ENCODE assay signal across 21 cellular contexts in genomic region chr4:1404573-1405248, GRCh38. TPM values are rescaled to one million over a fixed set of nuclear protein-coding genes. Genes with fewer than 3 reads are reported as not detected.
DNase-seq lines count a peak whose midpoint lies in the region; ATAC-seq and TF ChIP-seq lines count a peak whose summit lies in the region.
"Had no signal": no experiment of that assay in that cellular context is flagged by ENCODE, and none has a peak within 500 bp of the region (broad histone marks: within the 10 kb centered on the region; RNA-seq: fewer than 3 reads in every experiment).

No MANE protein-coding gene starts in this region.

- H3K4me1 ChIP-seq in endodermal cell (ENCODE audit: control insufficient read depth, insufficient read depth, low read length) (no peaks in the 10 kb centered on the region), prostate gland (replicated peaks) (peaks cover 6% of the 10 kb centered on the region)
- H3K4me1 ChIP-seq: neural progenitor cell had no signal

- H3K9me3 ChIP-seq in endodermal cell (ENCODE audit: control insufficient read depth, low read length) (no peaks in the 10 kb centered on the region), prostate gland (no peaks in the 10 kb centered on the region)
- H3K9me3 ChIP-seq: ascending aorta had no signal

- TF ChIP-seq CTCF in GM13977 (IDR thresholded peaks at IDR 0.05; ENCODE audit: extremely low read depth, insufficient read depth, missing control alignments), result no peak
- no peak for TF ChIP-seq CTCF in endodermal cell (conservative IDR thresholded peaks at IDR 0.05)
- no peak for TF ChIP-seq CTCF in prostate gland (IDR thresholded peaks at IDR 0.05)

- H3K36me3 ChIP-seq in endodermal cell (ENCODE audit: control insufficient read depth, insufficient read depth, low read length), result no peaks in the 10 kb centered on the region
- H3K36me3 ChIP-seq in prostate gland, result no peaks in the 10 kb centered on the region
- H3K36me3 ChIP-seq: ascending aorta, neural progenitor cell had no signal

- H3K4me3 Mint-ChIP-seq in endodermal cell, result no peak overlapping the region
- H3K4me3 Mint-ChIP-seq: neural progenitor cell had no signal

- H3K9ac ChIP-seq in endodermal cell (ENCODE audit: extremely low read depth, low read length, poor library complexity, severe bottlenecking), result no peak overlapping the region
- H3K9ac ChIP-seq: neural progenitor cell had no signal

- H3K27ac Mint-ChIP-seq in endodermal cell, result no peak overlapping the region
- H3K27ac Mint-ChIP-seq: neural progenitor cell had no signal

- WGBS in endodermal cell (ENCODE audit: insufficient coverage in 1 of 2, insufficient read length in 1 of 2), 2 experiments, result 13 to 15% methylated on average over 36 to 54 of the region's 54 CpGs
- 6% methylated on average over 50 of the region's 54 CpGs for WGBS in prostate gland

- intact Hi-C loops in prostate gland (cut with DNase I), result no loop called here

- ATAC-seq in GM21360 (IDR thresholded peaks at IDR 0.05; ENCODE audit: unreplicated experiment) (no peak), GM19023 (IDR thresholded peaks at IDR 0.05; ENCODE audit: unreplicated experiment) (no peak), HG02623 (IDR thresholded peaks at IDR 0.05; ENCODE audit: unreplicated experiment) (no peak)
- ATAC-seq: HCT116; stimulated activated naive CD8-positive, alpha-beta T cell treated with anti-CD3 and anti-CD28 coated beads, Interleukin-15, Interleukin-2, amounts not matched to agents 100 U/mL and 50 U/mL, for 24 hours had no signal

- peak; percentile 30 to 31 for DNase-seq in activated T-cell treated with anti-CD3 and anti-CD28 coated beads, Interleukin-2, amount 50 U/mL, for 48 hours
- DNase-seq in activated T-cell treated with anti-CD3 and anti-CD28 coated beads for 4 hours (no peak), GM13977 (ENCODE audit: low spot score) (peak; percentile 56), endodermal cell (peak; percentile 53), prostate gland (ENCODE audit: low spot score) (peak; percentile 2)
- DNase-seq: activated effector memory CD4-positive, alpha-beta T cell treated with anti-CD3 and anti-CD28 coated beads, Interleukin-2, amount 50 U/mL, for 16 hours; cerebellar nuclear complex; DND-41; hypothalamus; NCI-H2029; NK-92 treated with Interleukin-12 subunit alpha and Interleukin-12 subunit beta, amount 100 ng/mL, for 24 hours; stimulated activated naive CD8-positive, alpha-beta T cell treated with anti-CD3 and anti-CD28 coated beads, Interleukin-15, Interleukin-2, amounts not matched to agents 100 U/mL and 50 U/mL, for 24 hours; SW 1271 had no signal

- TF ChIP-seq POLR2A in prostate gland (IDR thresholded peaks at IDR 0.05), result no peak

- H3K27me3 ChIP-seq in endodermal cell (ENCODE audit: control insufficient read depth, insufficient read depth, low read length, poor library complexity, severe bottlenecking) (peaks cover 100% of the 10 kb centered on the region), prostate gland (replicated peaks; ENCODE audit: insufficient read depth) (peaks cover 94% of the 10 kb centered on the region)

- H3K9me3 Mint-ChIP-seq in endodermal cell, result peaks cover 12% of the 10 kb centered on the region

- no peaks in the 10 kb centered on the region for H3K4me1 Mint-ChIP-seq in endodermal cell

- H3K27me3 Mint-ChIP-seq in endodermal cell (ENCODE audit: insufficient read depth), result peaks cover 86% of the 10 kb centered on the region

- no peak overlapping the region for H3K27ac ChIP-seq in endodermal cell (ENCODE audit: low read depth, low read length)
- H3K27ac ChIP-seq in prostate gland, result no peak overlapping the region
- H3K27ac ChIP-seq: ascending aorta, neural progenitor cell, VCaP had no signal

- in situ Hi-C loops in GM13977 (cut with MboI; ENCODE audit: low pct_unique_long_range_greater_than_20kb, low sequenced_read_pairs, unreplicated experiment), result no loop called here

- H3K36me3 Mint-ChIP-seq in endodermal cell (ENCODE audit: low read depth), result no peaks in the 10 kb centered on the region

- H3K4me3 ChIP-seq in endodermal cell (ENCODE audit: low read length) (no peak overlapping the region), prostate gland (no peak overlapping the region)
- H3K4me3 ChIP-seq: neural progenitor cell had no signal

RNA-seq across cellular contexts. Expression of gene NKX1-1, which starts 1.5 kb away (rescaled TPM):
- total RNA-seq in endodermal cell, result not detected
- 0.18 TPM for polyA plus RNA-seq in endodermal cell (2013, experiment 1 of 2)
- not detected for polyA plus RNA-seq in endodermal cell (2013, experiment 2 of 2)
- total RNA-seq in prostate gland, result not detected
- total RNA-seq: ascending aorta, urinary bladder had no signal
- polyA plus RNA-seq: urinary bladder had no signal

RNA-seq across cellular contexts. Expression of gene UVSSA, which starts 57.7 kb away (rescaled TPM):
- total RNA-seq in endodermal cell, result 10 to 100 TPM; 50.4 to 61.6 TPM
- polyA plus RNA-seq in endodermal cell (2013, experiment 1 of 2), result 19.2 TPM
- polyA plus RNA-seq in endodermal cell (2013, experiment 2 of 2), result 17.1 TPM
- total RNA-seq in prostate gland, result 10 to 100 TPM; 20.8 to 47.9 TPM
